ENCODE assay signal across 15 cellular contexts in the genomic region with DNA sequence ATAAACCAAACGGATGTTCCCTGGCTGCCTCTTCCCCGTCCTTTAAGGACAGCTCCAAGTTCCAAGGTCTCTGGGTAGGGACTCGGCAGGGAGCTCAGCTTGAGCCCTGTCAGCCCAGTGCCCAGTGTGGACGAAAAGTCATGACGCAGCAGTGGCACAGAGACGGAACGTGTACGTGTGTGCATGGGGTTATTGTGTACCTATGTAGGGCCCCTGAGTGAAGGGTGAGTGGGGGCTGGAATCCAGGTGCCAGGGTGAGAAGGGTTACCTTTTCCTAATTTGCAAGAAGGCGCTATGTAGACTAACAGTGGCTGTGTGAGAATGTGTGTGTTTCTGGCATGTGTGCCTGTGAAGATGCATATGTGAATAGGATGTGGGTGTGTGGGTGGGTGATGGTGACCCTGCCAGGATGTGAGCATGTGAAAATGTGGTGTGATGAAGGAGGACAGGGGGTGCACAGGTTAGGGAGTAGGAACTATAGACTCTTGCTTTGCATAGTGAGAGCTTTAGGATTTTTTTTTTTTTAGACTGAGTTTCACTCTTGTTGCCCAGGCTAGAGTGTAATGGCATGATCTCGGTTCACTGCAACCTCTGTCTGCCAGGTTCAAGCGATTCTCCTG. TPM values are rescaled to one million over a fixed set of nuclear protein-coding genes. Genes with fewer than 3 reads are reported as not detected.
DNase-seq lines count a peak whose midpoint lies in the region; ATAC-seq, FAIRE-seq and TF ChIP-seq lines count a peak whose summit lies in the region.
"Had no signal": no experiment of that assay in that cellular context is flagged by ENCODE, and none has a peak within 500 bp of the region (broad histone marks: within the 10 kb centered on the region; RNA-seq: fewer than 3 reads in every experiment).

No MANE protein-coding gene starts in this region.

- H3K36me3 ChIP-seq in SK-N-SH (replicated peaks in 1 of 2; ENCODE audit: control insufficient read depth in 1 of 2, insufficient read depth in 2 of 2, low read length in 1 of 2) = no peaks in the 10 kb centered on the region
- H3K36me3 ChIP-seq: lower lobe of right lung, pancreas, Peyer's patch had no signal

- no peak overlapping the region for H2AFZ ChIP-seq in SK-N-SH (ENCODE audit: low read depth)

- no peaks in the 10 kb centered on the region for H3K4me1 ChIP-seq in SK-N-SH (ENCODE audit: control insufficient read depth in 1 of 2, insufficient read depth in 2 of 2, low read depth in 1 of 2, low read length in 1 of 2)
- H3K4me1 ChIP-seq: pancreas had no signal

- WGBS in SK-N-SH (ENCODE audit: low lambda C conversion rate) = 78% methylated on average over 11 of the region's 11 CpGs

- CTCF ChIA-PET in activated CD4-positive, alpha-beta memory T cell treated with anti-CD3 and anti-CD28 coated beads for 36 hours (lab: Charles Lee) = interaction anchor here (1.0 to 4.2 kb wide), 3 partner anchors 20 to 55 kb away, joined by 3 to 24 read pairs (median 3); partner anchors contain the start of gene CSHL1
- CTCF ChIA-PET in SK-N-SH (lab: Yijun Ruan, JAX) = interaction anchor here (1.4 to 4.3 kb wide), 8 partner anchors 9 to 61 kb away, joined by 3 to 30 read pairs (median 6); partner anchors contain the start of gene GH1

- H4K20me1 ChIP-seq in SK-N-SH (ENCODE audit: insufficient read depth) = no peaks in the 10 kb centered on the region

- H3K27ac Mint-ChIP-seq in activated CD4-positive, alpha-beta memory T cell treated with anti-CD3 and anti-CD28 coated beads for 36 hours = peak overlapping the region; percentile 5
- H3K27ac Mint-ChIP-seq in natural killer cell = peak overlapping the region in 1 of 2 donors; percentile 53

- H3K27me3 Mint-ChIP-seq in activated CD4-positive, alpha-beta memory T cell treated with anti-CD3 and anti-CD28 coated beads for 36 hours = no peaks in the 10 kb centered on the region
- no peaks in the 10 kb centered on the region for H3K27me3 Mint-ChIP-seq in natural killer cell (ENCODE audit: low read depth in 2 of 2)

- no peaks in the 10 kb centered on the region for H3F3A ChIP-seq in SK-N-SH (replicated peaks; ENCODE audit: insufficient read depth)

- intact Hi-C loops in activated CD4-positive, alpha-beta memory T cell treated with anti-CD3 and anti-CD28 coated beads for 36 hours (cut with micrococcal nuclease) = loop anchor here (2.0 kb wide), 1 partner anchor 20 kb away; no protein-coding TSS in a partner anchor
- intact Hi-C loops in natural killer cell (cut with micrococcal nuclease) = no loop called here

- peak; percentile 65 for ATAC-seq in GM19351 (IDR thresholded peaks at IDR 0.05; ENCODE audit: unreplicated experiment)
- ATAC-seq in natural killer cell = peak; percentile 82 to 94 (median 94)
- ATAC-seq in GM18858 (IDR thresholded peaks at IDR 0.05; ENCODE audit: unreplicated experiment) = no peak
- ATAC-seq: lower lobe of right lung, pancreas had no signal

- no peak overlapping the region for H3K4me3 Mint-ChIP-seq in activated CD4-positive, alpha-beta memory T cell treated with anti-CD3 and anti-CD28 coated beads for 36 hours
- H3K4me3 Mint-ChIP-seq in natural killer cell = peak overlapping the region; percentile 38

- no peaks in the 10 kb centered on the region for H3K9me3 Mint-ChIP-seq in activated CD4-positive, alpha-beta memory T cell treated with anti-CD3 and anti-CD28 coated beads for 36 hours
- H3K9me3 Mint-ChIP-seq in natural killer cell = no peaks in the 10 kb centered on the region

- TF ChIP-seq POLR2A in GM12891 (IDR thresholded peaks at IDR 0.05; ENCODE audit: low read depth, low read length) = no peak

- no peak overlapping the region for H3K4me2 ChIP-seq in SK-N-SH

- no peak overlapping the region for H3K9ac ChIP-seq in SK-N-SH

- no peak overlapping the region for H3K4me3 ChIP-seq in SK-N-SH (ENCODE audit: low read depth in 2 of 2, low read length in 1 of 2)
- H3K4me3 ChIP-seq: lower lobe of right lung, pancreas, Peyer's patch had no signal

- no peaks in the 10 kb centered on the region for H3K36me3 Mint-ChIP-seq in activated CD4-positive, alpha-beta memory T cell treated with anti-CD3 and anti-CD28 coated beads for 36 hours
- no peaks in the 10 kb centered on the region for H3K36me3 Mint-ChIP-seq in natural killer cell

- no peaks in the 10 kb centered on the region for H3K79me2 ChIP-seq in SK-N-SH (ENCODE audit: insufficient read depth)

- no peaks in the 10 kb centered on the region for H3K9me2 ChIP-seq in SK-N-SH

- no peaks in the 10 kb centered on the region for H3K9me3 ChIP-seq in SK-N-SH
- H3K9me3 ChIP-seq: lower lobe of right lung, pancreas, Peyer's patch had no signal

- POLR2A ChIA-PET in activated CD4-positive, alpha-beta memory T cell treated with anti-CD3 and anti-CD28 coated beads for 36 hours (lab: Charles Lee) = no interaction called here
- POLR2A ChIA-PET in SK-N-SH (lab: Yijun Ruan, JAX) = no interaction called here

- H3K4me1 Mint-ChIP-seq in activated CD4-positive, alpha-beta memory T cell treated with anti-CD3 and anti-CD28 coated beads for 36 hours (ENCODE audit: low read depth) = peaks cover 15% of the 10 kb centered on the region
- H3K4me1 Mint-ChIP-seq in natural killer cell = peaks cover 21 to 37% of the 10 kb centered on the region in 2 donors

- no peak overlapping the region for H3K27ac ChIP-seq in SK-N-SH (ENCODE audit: low read depth in 2 of 2, low read length in 1 of 2)
- H3K27ac ChIP-seq: HL-60, lower lobe of right lung, pancreas, Peyer's patch had no signal

- DNase-seq in GM12891 (ENCODE audit: insufficient read length, low spot score) (no peak), natural killer cell (no peak), SK-N-SH (no peak), AG20443 (ENCODE audit: low spot score) (no peak)
- peak; percentile 70 for DNase-seq in activated CD4-positive, alpha-beta memory T cell treated with anti-CD3 and anti-CD28 coated beads for 36 hours
- DNase-seq: lower lobe of right lung, NCI-H345, pancreas, Peyer's patch had no signal

- TF ChIP-seq CTCF in natural killer cell (IDR thresholded peaks at IDR 0.05) = no peak
- no peak for TF ChIP-seq CTCF in SK-N-SH (IDR thresholded peaks at IDR 0.05)

- FAIRE-seq in GM12891 (lab: Jason Lieb, UNC) = peak; percentile 98
- FAIRE-seq: pancreas had no signal

- no peaks in the 10 kb centered on the region for H3K27me3 ChIP-seq in SK-N-SH (ENCODE audit: insufficient read depth)
- H3K27me3 ChIP-seq: pancreas, Peyer's patch had no signal

- TF ChIP-seq RAD21 in SK-N-SH (IDR thresholded peaks at IDR 0.05; ENCODE audit: low read length) = no peak

- no peak for TF ChIP-seq EP300 in SK-N-SH (IDR thresholded peaks at IDR 0.05; ENCODE audit: borderline replicate concordance in 1 of 2, low read depth in 1 of 2, low read length in 1 of 2)

TF ChIP-seq in GM12891, 5 proteins besides CTCF, POLR2A, EP300 and RAD21:
- TF ChIP-seq POLR2AphosphoS5 (IDR thresholded peaks at IDR 0.05; ENCODE audit: low read depth, low read length) (no peak), POU2F2 (IDR thresholded peaks at IDR 0.05; ENCODE audit: low read depth, low read length) (peak; percentile 32; the same call in 1 of the 2 replicates)
TF ChIP-seq in GM12891: peak in this region for 1.

TF ChIP-seq in SK-N-SH, 30 proteins besides CTCF, POLR2A, EP300 and RAD21 (continues in another document):
- TF ChIP-seq TCF12 (IDR thresholded peaks at IDR 0.05) (no peak), EZH2phosphoT487 (IDR thresholded peaks at IDR 0.05; ENCODE audit: borderline replicate concordance, low read depth) (no peak)
- TF ChIP-seq, protein P1, sequence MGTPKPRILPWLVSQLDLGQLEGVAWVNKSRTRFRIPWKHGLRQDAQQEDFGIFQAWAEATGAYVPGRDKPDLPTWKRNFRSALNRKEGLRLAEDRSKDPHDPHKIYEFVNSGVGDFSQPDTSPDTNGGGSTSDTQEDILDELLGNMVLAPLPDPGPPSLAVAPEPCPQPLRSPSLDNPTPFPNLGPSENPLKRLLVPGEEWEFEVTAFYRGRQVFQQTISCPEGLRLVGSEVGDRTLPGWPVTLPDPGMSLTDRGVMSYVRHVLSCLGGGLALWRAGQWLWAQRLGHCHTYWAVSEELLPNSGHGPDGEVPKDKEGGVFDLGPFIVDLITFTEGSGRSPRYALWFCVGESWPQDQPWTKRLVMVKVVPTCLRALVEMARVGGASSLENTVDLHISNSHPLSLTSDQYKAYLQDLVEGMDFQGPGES (IDR thresholded peaks at IDR 0.05; ENCODE audit: low read depth, low read length) = no peak

RNA-seq across cellular contexts. Expression of gene SCN4A, which starts 6.0 kb away (rescaled TPM):
- 0.19 TPM for polyA plus RNA-seq in GM12891 (2012; ENCODE audit: low read depth, missing spikeins)
- under 1 TPM; 0.33 to 0.75 TPM for total RNA-seq in activated CD4-positive, alpha-beta memory T cell treated with anti-CD3 and anti-CD28 coated beads for 36 hours
- under 1 TPM; 0.10 to 0.14 (median 0.14) TPM for total RNA-seq in natural killer cell
- polyA plus RNA-seq in SK-N-SH (2012; rRNA removed) = not detected in 2 replicates
- polyA plus RNA-seq in SK-N-SH (2012; cell fraction: cytosol; rRNA removed) = under 0.01 TPM in 1 of 2 replicates, not detected in the other
- polyA plus RNA-seq in SK-N-SH (2012; cell fraction: nucleus; rRNA removed) = not detected in 2 replicates
- total RNA-seq: epithelial cell of proximal tubule had no signal

RNA-seq across cellular contexts. Expression of gene PRR29, which starts 31.4 kb away (rescaled TPM):
- 0.64 TPM for polyA plus RNA-seq in GM12891 (2012; ENCODE audit: low read depth, missing spikeins)
- 1 to 10 TPM; 2.0 to 3.4 TPM for total RNA-seq in activated CD4-positive, alpha-beta memory T cell treated with anti-CD3 and anti-CD28 coated beads for 36 hours
- total RNA-seq in natural killer cell = 1 to 10 TPM in 2 of 3 donors, under 1 TPM in 1; 0.92 to 1.6 (median 1.6) TPM
- 2.5 and 2.7 TPM in 2 replicates for polyA plus RNA-seq in SK-N-SH (2012; rRNA removed)
- 1.2 and 2.0 TPM in 2 replicates for polyA plus RNA-seq in SK-N-SH (2012; cell fraction: cytosol; rRNA removed)
- polyA plus RNA-seq in SK-N-SH (2012; cell fraction: nucleus; rRNA removed) = 9.8 and 10.5 TPM in 2 replicates

RNA-seq across cellular contexts. Expression of gene CD79B, which starts 34.6 kb away (rescaled TPM):
- polyA plus RNA-seq in GM12891 (2012; ENCODE audit: low read depth, missing spikeins) = 62.7 TPM
- total RNA-seq in activated CD4-positive, alpha-beta memory T cell treated with anti-CD3 and anti-CD28 coated beads for 36 hours = 10 to 100 TPM; 39.1 to 40.9 TPM
- total RNA-seq in natural killer cell = 10 to 100 TPM; 26.9 to 28.9 (median 27.2) TPM
- polyA plus RNA-seq in SK-N-SH (2012; rRNA removed) = 0.06 and 0.10 TPM in 2 replicates
- polyA plus RNA-seq in SK-N-SH (2012; cell fraction: cytosol; rRNA removed) = 0.08 and 0.30 TPM in 2 replicates
- polyA plus RNA-seq in SK-N-SH (2012; cell fraction: nucleus; rRNA removed) = 0.08 TPM in 1 of 2 replicates, not detected in the other
- total RNA-seq: epithelial cell of proximal tubule had no signal

RNA-seq across cellular contexts. Expression of gene GH1, which starts 48.1 kb away (rescaled TPM):
- 0.17 TPM for polyA plus RNA-seq in GM12891 (2012; ENCODE audit: low read depth, missing spikeins)
- total RNA-seq in activated CD4-positive, alpha-beta memory T cell treated with anti-CD3 and anti-CD28 coated beads for 36 hours = under 1 TPM in 1 of 2 experiments, not detected in 1; 0.43 TPM
- total RNA-seq in natural killer cell = not detected
- polyA plus RNA-seq in SK-N-SH (2012; rRNA removed) = not detected in 2 replicates
- polyA plus RNA-seq in SK-N-SH (2012; cell fraction: cytosol; rRNA removed) = not detected in 2 replicates
- polyA plus RNA-seq in SK-N-SH (2012; cell fraction: nucleus; rRNA removed) = not detected in 2 replicates
- total RNA-seq: cardiac septum; epithelial cell of proximal tubule; lower lobe of right lung; pancreas; Peyer's patch; T-helper 2 cell treated with Interferon-gamma antibody and Interleukin-4, amounts not matched to agents 100 ng/mL and 5 ng/mL, for 36 hours had no signal
- polyA plus RNA-seq: pancreas had no signal

RNA-seq across cellular contexts. Expression of gene ICAM2, which starts 53.7 kb away (rescaled TPM):
- 38.2 TPM for polyA plus RNA-seq in GM12891 (2012; ENCODE audit: low read depth, missing spikeins)
- 10 to 100 TPM; 65.0 to 66.7 TPM for total RNA-seq in activated CD4-positive, alpha-beta memory T cell treated with anti-CD3 and anti-CD28 coated beads for 36 hours
- 10 to 100 TPM; 73.2 to 91.0 (median 78.0) TPM for total RNA-seq in natural killer cell
- polyA plus RNA-seq in SK-N-SH (2012; rRNA removed) = 0.08 TPM in 1 of 2 replicates, not detected in the other
- polyA plus RNA-seq in SK-N-SH (2012; cell fraction: cytosol; rRNA removed) = 0.08 and 0.14 TPM in 2 replicates
- 0.23 TPM in 1 of 2 replicates, not detected in the other for polyA plus RNA-seq in SK-N-SH (2012; cell fraction: nucleus; rRNA removed)
